ENCODE assay signal across 8 cellular contexts in the genomic region with DNA sequence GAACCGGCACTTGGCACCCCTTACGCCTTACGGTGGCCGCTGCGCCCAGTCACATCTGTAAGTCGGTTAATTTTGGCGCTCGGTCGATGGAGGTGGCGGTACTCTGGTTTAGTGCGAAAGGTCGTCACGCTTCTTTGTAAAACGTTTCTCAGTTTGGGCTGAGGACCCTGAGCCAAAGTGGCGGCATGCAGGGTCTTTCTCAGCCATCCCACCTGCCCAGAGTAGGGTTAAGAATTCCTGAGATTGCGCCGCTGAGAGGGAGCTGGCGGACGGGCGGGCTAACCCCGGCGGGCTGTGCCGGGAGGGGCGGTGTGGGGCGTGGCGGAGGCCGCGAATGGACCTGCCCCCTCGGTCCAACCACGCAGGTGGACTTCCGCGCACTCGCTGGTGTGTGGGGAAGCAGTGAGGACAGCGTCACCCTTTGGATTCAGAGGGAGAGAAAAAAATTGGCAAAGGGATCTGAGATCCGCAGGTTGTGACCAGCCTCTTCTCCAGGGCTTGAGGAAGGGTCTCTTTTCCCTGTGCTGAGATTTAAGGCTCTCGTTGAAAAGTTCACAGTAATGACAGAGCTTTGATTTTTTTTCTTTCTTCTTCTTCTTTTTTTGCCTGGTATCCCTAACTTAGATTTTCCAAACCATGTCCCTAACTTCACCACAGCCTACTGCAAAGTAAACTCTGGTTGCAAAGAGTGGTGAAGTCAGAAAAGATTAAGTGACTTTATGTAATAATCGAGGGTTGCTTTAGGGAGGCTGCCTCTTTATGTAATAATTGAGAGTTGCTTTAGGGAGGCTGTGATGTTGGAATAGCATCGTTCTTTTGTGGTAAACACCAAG. TPM values are rescaled to one million over a fixed set of nuclear protein-coding genes. Genes with fewer than 3 reads are reported as not detected.
DNase-seq lines count a peak whose midpoint lies in the region; ATAC-seq and TF ChIP-seq lines count a peak whose summit lies in the region.

No MANE protein-coding gene starts in this region.

- ATAC-seq in HG03342 (IDR thresholded peaks at IDR 0.05; ENCODE audit: unreplicated experiment), result peak; percentile 54

- no peaks in the 10 kb centered on the region for H3K9me3 ChIP-seq in liver (ENCODE audit: control insufficient read depth in 4 of 4, low read length in 3 of 4)

- no peaks in the 10 kb centered on the region for H3K27me3 ChIP-seq in liver (ENCODE audit: control insufficient read depth in 4 of 4, insufficient read depth in 4 of 4, low read length in 3 of 4)

- peak overlapping the region; percentile 55 to 81 (median 60) for H3K4me3 ChIP-seq in liver (ENCODE audit: low read depth in 1 of 3, low read length in 3 of 3)

- H3K27ac ChIP-seq in C4-2B (peak overlapping the region; percentile 89), liver (ENCODE audit: low read depth in 1 of 2, low read length in 2 of 2) (peak overlapping the region; percentile 89 to 97)

- DNase-seq in NCI-H2227 treated with DMSO at 0.1 percent for 48 hours (lab: John Stamatoyannopoulos, UW), result peak; percentile 96
- peak; percentile 55 to 73 for DNase-seq in activated CD4-positive, alpha-beta T cell treated with anti-CD3 and anti-CD28 coated beads for 4 hours
- peak; percentile 56 to 83 for DNase-seq in dermis microvascular lymphatic vessel endothelial cell (ENCODE audit: low read depth in 2 of 2)
- DNase-seq in stimulated activated CD4-positive, alpha-beta T cell treated with anti-CD3 and anti-CD28 coated beads, Interleukin-4, amount 100 ng/mL, for 24 hours, result peak; percentile 71

- no peaks in the 10 kb centered on the region for H3K36me3 ChIP-seq in liver (ENCODE audit: control insufficient read depth in 4 of 4, insufficient read depth in 3 of 4, low read depth in 1 of 4, low read length in 3 of 4)

- peaks cover 4 to 36% (median 19%) of the 10 kb centered on the region in 4 donors for H3K4me1 ChIP-seq in liver (ENCODE audit: control insufficient read depth in 4 of 4, insufficient read depth in 4 of 4, low read length in 3 of 4)

- peak in 1 of 2 donors; percentile 37 for TF ChIP-seq RAD21 in liver (IDR thresholded peaks at IDR 0.05)

- TF ChIP-seq POLR2A in GM19099 (IDR thresholded peaks at IDR 0.05; ENCODE audit: extremely low read depth, insufficient read length, low read depth), result peak; percentile 83

- TF ChIP-seq CTCF in C4-2B (conservative IDR thresholded peaks at IDR 0.05) (peak; percentile 57), liver (IDR thresholded peaks at IDR 0.05; ENCODE audit: low read depth, low read length, missing input control) (no peak)

- under 1% methylated on average over 38 of the region's 38 CpGs for WGBS in liver

- peak overlapping the region; percentile 85 to 99 for H3K9ac ChIP-seq in liver (ENCODE audit: low read depth in 1 of 2, low read length in 2 of 2)

TF ChIP-seq in liver, 16 proteins besides CTCF, POLR2A, EP300 and RAD21:
- TF ChIP-seq, protein P1, sequence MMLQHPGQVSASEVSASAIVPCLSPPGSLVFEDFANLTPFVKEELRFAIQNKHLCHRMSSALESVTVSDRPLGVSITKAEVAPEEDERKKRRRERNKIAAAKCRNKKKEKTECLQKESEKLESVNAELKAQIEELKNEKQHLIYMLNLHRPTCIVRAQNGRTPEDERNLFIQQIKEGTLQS (IDR thresholded peaks at IDR 0.05), result no peak
- TF ChIP-seq MAX (IDR thresholded peaks at IDR 0.05) (no peak), HNF4G (IDR thresholded peaks at IDR 0.05) (peak; percentile 57), TAF1 (conservative IDR thresholded peaks at IDR 0.05) (peak; percentile 81), HNF4A (conservative IDR thresholded peaks at IDR 0.05) (peak; percentile 90 to 95), SP1 (IDR thresholded peaks at IDR 0.05) (peak; percentile 87), EGR1 (IDR thresholded peaks at IDR 0.05; ENCODE audit: low read depth in 2 of 2) (peak in 1 of 2 donors; percentile 24), YY1 (IDR thresholded peaks at IDR 0.05) (peak; percentile 75), FOXA2 (IDR thresholded peaks at IDR 0.05) (no peak), FOXA1 (IDR thresholded peaks at IDR 0.05) (no peak), REST (IDR thresholded peaks at IDR 0.05) (peak; percentile 81), NR2F2 (IDR thresholded peaks at IDR 0.05) (peak; percentile 31), RXRA (IDR thresholded peaks at IDR 0.05) (peak; percentile 41 to 43), JUND (IDR thresholded peaks at IDR 0.05) (peak; percentile 21 to 46), GABPA (IDR thresholded peaks at IDR 0.05 in 1 of 2, conservative IDR thresholded peaks at IDR 0.05 in 1 of 2) (no peak)
- TF ChIP-seq, protein P2, sequence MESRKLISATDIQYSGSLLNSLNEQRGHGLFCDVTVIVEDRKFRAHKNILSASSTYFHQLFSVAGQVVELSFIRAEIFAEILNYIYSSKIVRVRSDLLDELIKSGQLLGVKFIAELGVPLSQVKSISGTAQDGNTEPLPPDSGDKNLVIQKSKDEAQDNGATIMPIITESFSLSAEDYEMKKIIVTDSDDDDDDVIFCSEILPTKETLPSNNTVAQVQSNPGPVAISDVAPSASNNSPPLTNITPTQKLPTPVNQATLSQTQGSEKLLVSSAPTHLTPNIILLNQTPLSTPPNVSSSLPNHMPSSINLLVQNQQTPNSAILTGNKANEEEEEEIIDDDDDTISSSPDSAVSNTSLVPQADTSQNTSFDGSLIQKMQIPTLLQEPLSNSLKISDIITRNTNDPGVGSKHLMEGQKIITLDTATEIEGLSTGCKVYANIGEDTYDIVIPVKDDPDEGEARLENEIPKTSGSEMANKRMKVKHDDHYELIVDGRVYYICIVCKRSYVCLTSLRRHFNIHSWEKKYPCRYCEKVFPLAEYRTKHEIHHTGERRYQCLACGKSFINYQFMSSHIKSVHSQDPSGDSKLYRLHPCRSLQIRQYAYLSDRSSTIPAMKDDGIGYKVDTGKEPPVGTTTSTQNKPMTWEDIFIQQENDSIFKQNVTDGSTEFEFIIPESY (IDR thresholded peaks at IDR 0.05), result peak; percentile 63

RNA-seq across cellular contexts. Expression of gene FBXO33, which starts 0.6 kb away (rescaled TPM):
- total RNA-seq in dermis microvascular lymphatic vessel endothelial cell (15.0 and 18.1 TPM in 2 replicates), liver (10 to 100 TPM in 1 of 2 donors, 1 to 10 TPM in 1; 7.1 to 11.4 TPM)
- 1 to 10 TPM; 3.3 to 5.1 TPM for polyA plus RNA-seq in liver

Comparison
In these comparisons a context has a peak if more than half of its experiments do, and no peak if none do; other contexts are left out.
1. Peak in every context shown above with its lines: DNase-seq, ATAC-seq, H3K4me3 ChIP-seq and H3K27ac ChIP-seq.